In genomic region chr1:109775408-109775807, GRCh38 we compare ENCODE assay signal across 21 cellular contexts. TPM values are rescaled to one million over a fixed set of nuclear protein-coding genes. Genes with fewer than 3 reads are reported as not detected.
"Had no signal": no experiment of that assay in that cellular context is flagged by ENCODE, and none has a peak within 500 bp of the region (broad histone marks: within the 10 kb centered on the region; RNA-seq: fewer than 3 reads in every experiment).

No MANE protein-coding gene starts in this region.

- H3K4me1 ChIP-seq: prostate gland had no signal

- H3K4me3 Mint-ChIP-seq: endodermal cell, nephron progenitor cell had no signal

- H3K9me3 ChIP-seq: ascending aorta, gastroesophageal sphincter, prostate gland had no signal

- H3K27ac ChIP-seq: ascending aorta, cardiac muscle cell, gastroesophageal sphincter, prostate gland had no signal

- H3K36me3 ChIP-seq: ascending aorta, cardiac muscle cell, gastroesophageal sphincter, prostate gland had no signal

- FAIRE-seq: islet of Langerhans, small intestine, TTC549 had no signal

- DNase-seq: activated CD4-positive, CD25-positive, alpha-beta regulatory T cell; activated naive CD4-positive, alpha-beta T cell; activated T-cell treated with anti-CD3 and anti-CD28 coated beads for 4 hours; endodermal cell; nephron progenitor cell; occipital lobe; small intestine; stimulated activated CD4-positive, alpha-beta T cell treated with anti-CD3 and anti-CD28 coated beads, Interleukin-4, amount 100 ng/mL, for 4 hours; stimulated activated CD8-positive, alpha-beta memory T cell treated with anti-CD3 and anti-CD28 coated beads, Interleukin-4, amount 100 ng/mL, for 48 hours; stimulated activated naive CD4-positive, alpha-beta T cell treated with Interleukin-2 at 50 U/mL for 16 hours; trophoblast cell had no signal

- ATAC-seq: gastroesophageal sphincter, right cardiac atrium had no signal

- H3K27me3 ChIP-seq: ascending aorta, cardiac muscle cell, dorsolateral prefrontal cortex, gastroesophageal sphincter had no signal

- H3K27ac Mint-ChIP-seq: endodermal cell, nephron progenitor cell had no signal

- H3K4me3 ChIP-seq: ascending aorta, cardiac muscle cell, dorsolateral prefrontal cortex, gastroesophageal sphincter, prostate gland had no signal

- H3K4me1 Mint-ChIP-seq: endodermal cell had no signal

RNA-seq across cellular contexts. Expression of gene EPS8L3, which starts 11.7 kb away (rescaled TPM):
- total RNA-seq: ascending aorta; cardiac muscle cell; endodermal cell; epithelial cell of proximal tubule; occipital lobe; right cardiac atrium; T-helper 1 cell treated with Interleukin-12 subunit alpha and Interleukin-12 subunit beta and Interleukin-4 antibody, amounts not matched to agents 30 ng/mL and 1 ng/mL, for 36 hours had no signal
- polyA plus RNA-seq: right cardiac atrium had no signal
